ENCODE assay signal across 22 cellular contexts in the genomic region with DNA sequence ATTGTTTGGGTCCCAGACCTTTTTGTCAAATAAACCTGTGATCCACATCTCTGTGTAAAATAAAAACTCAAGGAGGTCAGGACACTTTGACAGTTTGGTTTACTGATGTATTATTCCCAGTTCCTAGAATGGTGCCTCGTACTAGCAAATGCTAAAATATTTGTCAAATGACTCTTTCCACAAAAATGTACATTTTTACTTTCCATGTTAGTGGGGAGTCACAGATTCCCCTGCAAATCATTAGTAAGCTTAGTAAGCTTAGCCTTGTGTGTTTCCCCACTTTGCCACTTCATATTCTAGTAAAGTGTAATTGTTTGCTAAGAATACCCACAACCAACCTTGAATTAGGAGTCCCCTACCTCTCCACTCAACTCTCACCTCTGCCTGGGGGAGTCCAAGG. TPM values are rescaled to one million over a fixed set of nuclear protein-coding genes. Genes with fewer than 3 reads are reported as not detected.
A peak's percentile ranks its signal among the peaks of the same experiment; 100 is the strongest.
DNase-seq lines count a peak whose midpoint lies in the region; ATAC-seq and TF ChIP-seq lines count a peak whose summit lies in the region.
"Had no signal": no experiment of that assay in that cellular context is flagged by ENCODE, and none has a peak within 500 bp of the region (broad histone marks: within the 10 kb centered on the region; RNA-seq: fewer than 3 reads in every experiment).

No MANE protein-coding gene starts in this region.

- peak overlapping the region; percentile 6 to 64; a peak in 2 of 4 replicates for H4K8ac ChIP-seq in IMR-90 (ENCODE audit: low read depth in 2 of 2, low read length in 2 of 2)

- H3K9me3 Mint-ChIP-seq in nephron progenitor cell = no peaks in the 10 kb centered on the region
- H3K9me3 Mint-ChIP-seq in activated CD8-positive, alpha-beta T cell treated with anti-CD3 and anti-CD28 coated beads for 36 hours = no peaks in the 10 kb centered on the region
- H3K9me3 Mint-ChIP-seq: activated naive CD4-positive, alpha-beta T cell treated with anti-CD3 and anti-CD28 coated beads, Interleukin-2, amount 50 U/mL, for 24 hours; CD8-positive, alpha-beta T cell had no signal

- H2AK9ac ChIP-seq in IMR-90 (replicated peaks; ENCODE audit: low read depth, low read length, poor library complexity) = peak overlapping the region; percentile 49

- H3K4me3 Mint-ChIP-seq in nephron progenitor cell = peak overlapping the region; percentile 18
- H3K4me3 Mint-ChIP-seq in activated CD8-positive, alpha-beta T cell treated with anti-CD3 and anti-CD28 coated beads for 36 hours = no peak overlapping the region
- H3K4me3 Mint-ChIP-seq: activated CD4-positive, alpha-beta T cell treated with anti-CD3 and anti-CD28 coated beads for 36 hours; activated naive CD4-positive, alpha-beta T cell treated with anti-CD3 and anti-CD28 coated beads, Interleukin-2, amount 50 U/mL, for 24 hours; CD8-positive, alpha-beta T cell had no signal

- peak overlapping the region; percentile 90; the same call in 1 of the 2 replicates for H3K4ac ChIP-seq in IMR-90 (ENCODE audit: low read depth, low read length)

- in situ Hi-C loops in IMR-90 (cut with MboI; ENCODE audit: low sequenced_read_pairs) = loop anchor here (10.0 kb wide), 2 partner anchors 94 to 256 kb away; no protein-coding TSS in a partner anchor

- no TSS peak for BruUV-seq in IMR-90 (replicated peaks; lab: Mats Ljungman, UMichigan)

- peaks cover 0 to 33% of the 10 kb centered on the region in 2 experiments; a peak in 3 of 4 replicates for H3K79me1 ChIP-seq in IMR-90 (ENCODE audit: low read depth in 1 of 2, low read length in 2 of 2)

- no peak overlapping the region for H2AFZ ChIP-seq in IMR-90 (replicated peaks; ENCODE audit: low read length, poor library complexity)

- DNase-seq in AG09309 (ENCODE audit: low read depth) = peak; percentile 55
- DNase-seq in IMR-90 = peak; percentile 78
- DNase-seq in choroid plexus epithelial cell (ENCODE audit: low read depth) = peak; percentile 68
- no peak for DNase-seq in nephron progenitor cell
- DNase-seq in activated CD8-positive, alpha-beta T cell treated with anti-CD3 and anti-CD28 coated beads for 36 hours = no peak
- DNase-seq in effector memory CD4-positive, alpha-beta T cell = no peak
- no peak for DNase-seq in NCI-H2107 treated with DMSO at 0.1 percent for 48 hours (lab: John Stamatoyannopoulos, UW; ENCODE audit: unreplicated experiment)
- DNase-seq: ACHN; activated CD4-positive, alpha-beta T cell treated with anti-CD3 and anti-CD28 coated beads for 36 hours; body of pancreas; CD8-positive, alpha-beta T cell; kidney glomerular epithelial cell; mammary epithelial cell; MM.1S; NCI-H774; Right ventricle myocardium superior; testis had no signal

- no peak overlapping the region for H3K9ac ChIP-seq in IMR-90 (ENCODE audit: low read depth, low read length)

- peak overlapping the region; percentile 47 for H4K91ac ChIP-seq in IMR-90 (ENCODE audit: insufficient read depth, low read depth, low read length)

- CTCF ChIA-PET in IMR-90 (lab: Yijun Ruan, JAX) = no interaction called here
- CTCF ChIA-PET in activated CD8-positive, alpha-beta T cell treated with anti-CD3 and anti-CD28 coated beads for 36 hours (lab: Charles Lee) = no interaction called here

- peaks cover 25% of the 10 kb centered on the region for H3K4me1 ChIP-seq in IMR-90 (ENCODE audit: control insufficient read depth, insufficient read depth, low read length)
- no peaks in the 10 kb centered on the region for H3K4me1 ChIP-seq in effector memory CD4-positive, alpha-beta T cell (ENCODE audit: control insufficient read depth, insufficient read depth, low read length, poor library complexity, severe bottlenecking)

- dilution Hi-C loops in IMR-90 (cut with HindIII; ENCODE audit: low sequenced_read_pairs, unreplicated experiment) = no loop called here

- H3K4me2 ChIP-seq in IMR-90 (ENCODE audit: low read depth, low read length) = peak overlapping the region; percentile 60; the same call in 1 of the 2 replicates

- H3K56ac ChIP-seq in IMR-90 (ENCODE audit: extremely low read depth, insufficient read depth, low read length) = 0 out of 2 replicates have a peak overlapping the region, but pooled peaks have one; percentile 53

- H4K5ac ChIP-seq in IMR-90 (ENCODE audit: low read depth, low read length) = peak overlapping the region; percentile 21; the same call in 1 of the 2 replicates

- H3K9me1 ChIP-seq in IMR-90 (ENCODE audit: insufficient read depth, low read length) = peaks cover 19% of the 10 kb centered on the region

- H3K4me3 ChIP-seq in AG09309 (ENCODE audit: control insufficient read depth, low read depth, low read length) = no peak overlapping the region
- no peak overlapping the region for H3K4me3 ChIP-seq in IMR-90 (ENCODE audit: insufficient read depth, low read depth, low read length)
- no peak overlapping the region for H3K4me3 ChIP-seq in choroid plexus epithelial cell (ENCODE audit: low read depth, low read length)
- H3K4me3 ChIP-seq in effector memory CD4-positive, alpha-beta T cell (ENCODE audit: insufficient read depth, low read depth, low read length, poor library complexity, severe bottlenecking) = no peak overlapping the region
- H3K4me3 ChIP-seq: body of pancreas, coronary artery, gastroesophageal sphincter, right atrium auricular region, testis had no signal

- peak overlapping the region; percentile 72 for H3K27ac ChIP-seq in IMR-90 (ENCODE audit: insufficient read depth, low read length)
- no peak overlapping the region for H3K27ac ChIP-seq in effector memory CD4-positive, alpha-beta T cell (ENCODE audit: insufficient read depth, low read length, poor library complexity, severe bottlenecking)
- H3K27ac ChIP-seq: body of pancreas, gastroesophageal sphincter, testis had no signal

- TF ChIP-seq CTCF in AG09309 (IDR thresholded peaks at IDR 0.05; ENCODE audit: control insufficient read depth, insufficient read depth, low read depth, low read length, missing control alignments) (no peak), IMR-90 (conservative IDR thresholded peaks at IDR 0.05; ENCODE audit: low read depth, low read length) (no peak), choroid plexus epithelial cell (conservative IDR thresholded peaks at IDR 0.05; ENCODE audit: low read depth, low read length) (no peak), nephron progenitor cell (IDR thresholded peaks at IDR 0.05) (no peak)
- TF ChIP-seq CTCF in activated CD8-positive, alpha-beta T cell treated with anti-CD3 and anti-CD28 coated beads for 36 hours (IDR thresholded peaks at IDR 0.05) = no peak

- no CpG with 5 or more reads among the region's 1 CpG for WGBS in IMR-90 (ENCODE audit: extremely low coverage in 2 of 2, insufficient read length in 1 of 2), 2 experiments

- H2BK20ac ChIP-seq in IMR-90 (ENCODE audit: low read depth, low read length) = peak overlapping the region; percentile 80

- POLR2A ChIA-PET in IMR-90 (lab: Charles Lee; ENCODE audit: unreplicated experiment) = no interaction called here
- POLR2A ChIA-PET in activated CD8-positive, alpha-beta T cell treated with anti-CD3 and anti-CD28 coated beads for 36 hours (lab: Charles Lee) = no interaction called here

- peaks cover 7% of the 10 kb centered on the region; the same call in 1 of the 2 replicates for H4K20me1 ChIP-seq in IMR-90 (ENCODE audit: insufficient read depth, low read length)

- H2BK5ac ChIP-seq in IMR-90 (ENCODE audit: low read depth, low read length, poor library complexity, severe bottlenecking) = peak overlapping the region; percentile 59

- H3K27me3 Mint-ChIP-seq in nephron progenitor cell (ENCODE audit: low read depth, poor library complexity) = peaks cover 15% of the 10 kb centered on the region
- H3K27me3 Mint-ChIP-seq in activated CD8-positive, alpha-beta T cell treated with anti-CD3 and anti-CD28 coated beads for 36 hours = peaks cover 54% of the 10 kb centered on the region

- no peaks in the 10 kb centered on the region for H3K36me3 Mint-ChIP-seq in nephron progenitor cell (ENCODE audit: low read depth)
- H3K36me3 Mint-ChIP-seq in activated CD8-positive, alpha-beta T cell treated with anti-CD3 and anti-CD28 coated beads for 36 hours (ENCODE audit: low read depth) = no peaks in the 10 kb centered on the region
- H3K36me3 Mint-ChIP-seq: activated naive CD4-positive, alpha-beta T cell treated with anti-CD3 and anti-CD28 coated beads, Interleukin-2, amount 50 U/mL, for 24 hours; CD8-positive, alpha-beta T cell had no signal

- H2BK15ac ChIP-seq in IMR-90 (ENCODE audit: low read depth, low read length) = peak overlapping the region; percentile 92

- H2BK120ac ChIP-seq in IMR-90 (ENCODE audit: low read depth, low read length) = peak overlapping the region; percentile 81

- TF ChIP-seq POLR2A in IMR-90 (IDR thresholded peaks at IDR 0.05; ENCODE audit: low read depth, low read length) = no peak

- H3K36me3 ChIP-seq in IMR-90 (ENCODE audit: control insufficient read depth, insufficient read depth, low read length) = no peaks in the 10 kb centered on the region
- no peaks in the 10 kb centered on the region for H3K36me3 ChIP-seq in effector memory CD4-positive, alpha-beta T cell (ENCODE audit: control insufficient read depth, insufficient read depth, low read length)
- H3K36me3 ChIP-seq: gastroesophageal sphincter, right atrium auricular region had no signal

- H2AK5ac ChIP-seq in IMR-90 (ENCODE audit: low read depth, low read length) = peak overlapping the region; percentile 89

- no peak for TF ChIP-seq RAD21 in IMR-90 (IDR thresholded peaks at IDR 0.05; ENCODE audit: low read length)

- peaks cover 22% of the 10 kb centered on the region for H3K4me1 Mint-ChIP-seq in nephron progenitor cell
- peaks cover 11% of the 10 kb centered on the region for H3K4me1 Mint-ChIP-seq in activated CD8-positive, alpha-beta T cell treated with anti-CD3 and anti-CD28 coated beads for 36 hours (ENCODE audit: low read depth)

- H3K18ac ChIP-seq in IMR-90 (ENCODE audit: low read depth, low read length) = peak overlapping the region; percentile 71; the same call in 1 of the 2 replicates

- no peaks in the 10 kb centered on the region for H3K27me3 ChIP-seq in IMR-90 (ENCODE audit: control insufficient read depth, insufficient read depth, low read length)
- peaks cover 24% of the 10 kb centered on the region for H3K27me3 ChIP-seq in effector memory CD4-positive, alpha-beta T cell (replicated peaks; ENCODE audit: control insufficient read depth, insufficient read depth, low read length, poor library complexity, severe bottlenecking)
- H3K27me3 ChIP-seq: body of pancreas, gastroesophageal sphincter, right atrium auricular region, testis had no signal

- intact Hi-C loops in IMR-90 (cut with micrococcal nuclease) = no loop called here
- intact Hi-C loops in activated CD8-positive, alpha-beta T cell treated with anti-CD3 and anti-CD28 coated beads for 36 hours (cut with micrococcal nuclease) = no loop called here

- no peak overlapping the region; the same call in 1 of the 2 replicates for H3K14ac ChIP-seq in IMR-90 (replicated peaks; ENCODE audit: low read depth, low read length)

- H3K23ac ChIP-seq in IMR-90 (ENCODE audit: low read depth, low read length) = 0 out of 2 replicates have a peak overlapping the region, but pooled peaks have one; percentile 8

- ATAC-seq in IMR-90 (ENCODE audit: low read depth) = no peak
- ATAC-seq in activated CD8-positive, alpha-beta T cell treated with anti-CD3 and anti-CD28 coated beads for 36 hours = no peak
- ATAC-seq in GM21528 (IDR thresholded peaks at IDR 0.05; ENCODE audit: low FRiP score, unreplicated experiment) = no peak
- ATAC-seq: activated CD4-positive, alpha-beta T cell treated with anti-CD3 and anti-CD28 coated beads for 36 hours; body of pancreas; CD8-positive, alpha-beta T cell; gastroesophageal sphincter had no signal

- H3K27ac Mint-ChIP-seq in nephron progenitor cell = no peak overlapping the region
- no peak overlapping the region for H3K27ac Mint-ChIP-seq in activated CD8-positive, alpha-beta T cell treated with anti-CD3 and anti-CD28 coated beads for 36 hours
- H3K27ac Mint-ChIP-seq: activated CD4-positive, alpha-beta T cell treated with anti-CD3 and anti-CD28 coated beads for 36 hours; activated naive CD4-positive, alpha-beta T cell treated with anti-CD3 and anti-CD28 coated beads, Interleukin-2, amount 50 U/mL, for 24 hours; CD8-positive, alpha-beta T cell had no signal

- no peaks in the 10 kb centered on the region for H3K9me3 ChIP-seq in IMR-90 (ENCODE audit: control insufficient read depth, insufficient read depth, low read length)
- no peaks in the 10 kb centered on the region for H3K9me3 ChIP-seq in effector memory CD4-positive, alpha-beta T cell (ENCODE audit: control insufficient read depth, low read length)
- H3K9me3 ChIP-seq: body of pancreas, gastroesophageal sphincter, right atrium auricular region, testis had no signal

RNA-seq across cellular contexts. Expression of a gene that starts 2.4 kb away (rescaled TPM):
- total RNA-seq in IMR-90 (2012; rRNA removed) = 24.2 and 26.4 TPM in 2 replicates
- 14.4 and 14.5 TPM in 2 replicates for polyA plus RNA-seq in IMR-90 (2012; rRNA removed)
- 6.6 and 8.8 TPM in 2 replicates for polyA plus RNA-seq in IMR-90 (2012; cell fraction: cytosol; rRNA removed)
- 20.8 and 44.3 TPM in 2 replicates for polyA plus RNA-seq in IMR-90 (2012; cell fraction: nucleus; rRNA removed; ENCODE audit: low replicate concordance)
- total RNA-seq in activated CD8-positive, alpha-beta T cell treated with anti-CD3 and anti-CD28 coated beads for 36 hours = under 1 TPM; 0.47 to 0.51 TPM
- total RNA-seq: CD8-positive, alpha-beta T cell had no signal

Comparison
In these comparisons a context has a peak if more than half of its experiments do, and no peak if none do; other contexts are left out.
1. DNase-seq: peak in AG09309 (single experiment), IMR-90 (single experiment) and choroid plexus epithelial cell (single experiment); none in nephron progenitor cell (single experiment), activated CD8-positive, alpha-beta T cell treated with anti-CD3 and anti-CD28 coated beads for 36 hours (single experiment), effector memory CD4-positive, alpha-beta T cell (0 of 3) and NCI-H2107 treated with DMSO at 0.1 percent for 48 hours (single experiment).
2. RNA of a gene that starts 2.4 kb away (total RNA-seq): 24.2 to 26.4 TPM in IMR-90; 0.47 to 0.51 TPM in activated CD8-positive, alpha-beta T cell treated with anti-CD3 and anti-CD28 coated beads for 36 hours; every median in the first group is over 10 times any median in the second.